20 cellular contexts compared by ENCODE assay signal in the genomic region with DNA sequence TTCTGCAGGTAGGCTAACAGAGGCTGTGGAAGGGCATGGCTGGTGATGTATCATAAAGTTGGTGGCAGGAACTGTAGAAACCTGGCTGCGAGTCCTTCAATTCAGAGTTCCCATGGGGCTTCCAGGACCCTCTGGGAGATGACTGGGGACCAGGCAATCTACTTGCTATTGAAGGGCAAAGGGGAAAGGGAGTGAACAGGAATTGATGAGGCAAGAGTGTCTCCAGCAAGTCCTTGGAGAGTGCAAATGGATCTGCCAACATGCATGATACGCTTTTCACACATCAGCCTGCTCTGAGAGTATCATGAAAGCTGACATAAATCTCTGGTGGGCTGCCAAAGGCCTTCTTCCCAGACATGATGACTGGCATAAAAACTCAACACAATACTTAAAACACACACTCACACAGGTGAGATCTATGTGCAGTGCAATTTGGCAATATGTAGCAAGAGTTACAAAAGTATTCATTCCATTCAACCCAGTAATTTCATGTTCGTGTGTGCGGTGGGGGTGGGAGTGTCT.
A peak's percentile ranks its signal among the peaks of the same experiment; 100 is the strongest.
DNase-seq lines count a peak whose midpoint lies in the region; ATAC-seq, FAIRE-seq and TF ChIP-seq lines count a peak whose summit lies in the region.
"Had no signal": no experiment of that assay in that cellular context is flagged by ENCODE, and none has a peak within 500 bp of the region (broad histone marks: within the 10 kb centered on the region; RNA-seq: fewer than 3 reads in every experiment).

No MANE protein-coding gene starts in this region.

- TF ChIP-seq POLR2A in A549 (IDR thresholded peaks at IDR 0.05; ENCODE audit: low read length) = no peak

- H3K27ac ChIP-seq in left ventricle myocardium inferior (replicated peaks) (peak overlapping the region; percentile 33), A549 (no peak overlapping the region)

- no peak overlapping the region for H3K4me2 ChIP-seq in A549

- no peaks in the 10 kb centered on the region for H3K9me3 ChIP-seq in left ventricle myocardium inferior (replicated peaks)
- H3K9me3 ChIP-seq in A549 = no peaks in the 10 kb centered on the region

- no peaks in the 10 kb centered on the region for H3K36me3 ChIP-seq in left ventricle myocardium inferior
- H3K36me3 ChIP-seq: HAP-1 had no signal

- 16% methylated on average over 4 of the region's 4 CpGs for WGBS in A549 (ENCODE audit: missing lambda C conversion rate)

- no peak for TF ChIP-seq RAD21 in A549 (conservative IDR thresholded peaks at IDR 0.05 in 1 of 2, IDR thresholded peaks at IDR 0.05 in 1 of 2)

- TF ChIP-seq EP300 in A549 (IDR thresholded peaks at IDR 0.05) = no peak

- H3K27me3 ChIP-seq in left ventricle myocardium inferior (ENCODE audit: low read depth) = no peaks in the 10 kb centered on the region

- no peak overlapping the region for H3K4me3 ChIP-seq in left ventricle myocardium inferior
- no peak overlapping the region for H3K4me3 ChIP-seq in A549
- H3K4me3 ChIP-seq: HAP-1 had no signal

- POLR2A ChIA-PET in A549 (lab: Yijun Ruan, JAX) = no interaction called here

- ATAC-seq in left ventricle myocardium superior (no peak), A549 (no peak), omental fat pad (ENCODE audit: low FRiP score) (peak; percentile 30), GM18909 (IDR thresholded peaks at IDR 0.05; ENCODE audit: poor library complexity, unreplicated experiment) (no peak)

- H3K4me1 ChIP-seq in left ventricle myocardium inferior (peaks cover 6% of the 10 kb centered on the region), A549 (no peaks in the 10 kb centered on the region)
- H3K4me1 ChIP-seq: HAP-1 had no signal

- TF ChIP-seq CTCF in left ventricle myocardium inferior (IDR thresholded peaks at IDR 0.05; ENCODE audit: borderline replicate concordance) = no peak
- TF ChIP-seq CTCF in A549 (IDR thresholded peaks at IDR 0.05) = no peak
- TF ChIP-seq CTCF in omental fat pad (IDR thresholded peaks at IDR 0.05) = no peak

- FAIRE-seq in A549 (lab: Jason Lieb, UNC) = no peak
- FAIRE-seq: GM12891, GM18507, H54 had no signal

- intact Hi-C loops in left ventricle myocardium inferior (cut with micrococcal nuclease) = no loop called here
- intact Hi-C loops in left ventricle myocardium superior (cut with micrococcal nuclease) = no loop called here

- CTCF ChIA-PET in A549 (lab: Yijun Ruan, JAX) = interaction anchor here (1.6 kb wide), 1 partner anchor 10 kb away, joined by 3 read pairs; no protein-coding TSS in a partner anchor

- no peak for DNase-seq in left ventricle myocardium inferior
- no peak for DNase-seq in left ventricle myocardium superior
- no peak for DNase-seq in A549 (ENCODE audit: low read depth in 1 of 2, low spot score in 1 of 2)
- DNase-seq in omental fat pad (ENCODE audit: low spot score) = no peak
- DNase-seq in hepatic stellate cell (ENCODE audit: low spot score) = no peak
- DNase-seq: 8988T; C1 segment of cervical spinal cord; Calu3; CD4-positive, alpha-beta memory T cell; COR-L47; DMS53; DMS79 treated with DMSO at 0.1 percent for 48 hours; GF-D8; GOT3; HFFc6 had no signal

TF ChIP-seq in A549, 52 proteins besides CTCF, POLR2A, EP300 and RAD21:
- TF ChIP-seq BHLHE40 (IDR thresholded peaks at IDR 0.05; ENCODE audit: low read depth, low read length) (no peak), REST (IDR thresholded peaks at IDR 0.05) (no peak), JUNB (IDR thresholded peaks at IDR 0.05) (no peak), MAX (IDR thresholded peaks at IDR 0.05) (no peak), NFE2L2 (conservative IDR thresholded peaks at IDR 0.05; ENCODE audit: low read length) (peak; percentile 72)
- TF ChIP-seq, protein P1, sequence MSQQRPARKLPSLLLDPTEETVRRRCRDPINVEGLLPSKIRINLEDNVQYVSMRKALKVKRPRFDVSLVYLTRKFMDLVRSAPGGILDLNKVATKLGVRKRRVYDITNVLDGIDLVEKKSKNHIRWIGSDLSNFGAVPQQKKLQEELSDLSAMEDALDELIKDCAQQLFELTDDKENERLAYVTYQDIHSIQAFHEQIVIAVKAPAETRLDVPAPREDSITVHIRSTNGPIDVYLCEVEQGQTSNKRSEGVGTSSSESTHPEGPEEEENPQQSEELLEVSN (IDR thresholded peaks at IDR 0.05; ENCODE audit: borderline replicate concordance, low read depth) = no peak
TF ChIP-seq in A549: peak in this region for 1.
